ENCODE assay signal across 8 cellular contexts in genomic region chr5:40798012-40798855, GRCh38. TPM values are rescaled to one million over a fixed set of nuclear protein-coding genes. Genes with fewer than 3 reads are reported as not detected.
DNase-seq lines count a peak whose midpoint lies in the region; ATAC-seq lines count a peak whose summit lies in the region.

PRKAA1 (minus strand) TSS chr5:40798374; CDS start chr5:40798189, 185 bp downstream.

- peak; percentile 45 for DNase-seq in DMS53 treated with DMSO at 0.1 percent for 48 hours (lab: John Stamatoyannopoulos, UW; ENCODE audit: unreplicated experiment)
- peak; percentile 78 for DNase-seq in Jurkat, Clone E6-1 (ENCODE audit: low read depth, low spot score)
- DNase-seq in OCI-M2 (lab: John Stamatoyannopoulos, UW; ENCODE audit: unreplicated experiment): peak; percentile 18
- peak; percentile 85 for DNase-seq in activated T-cell treated with anti-CD3 and anti-CD28 coated beads for 4 hours
- no peak for DNase-seq in epithelial cell of prostate (ENCODE audit: low read depth, low spot score)
- peak; percentile 90 for DNase-seq in mucosa of gallbladder (ENCODE audit: low spot score)
- peak; percentile 67 to 80 for DNase-seq in stimulated activated CD8-positive, alpha-beta memory T cell treated with anti-CD3 and anti-CD28 coated beads, Interleukin-4, amount 100 ng/mL, for 4 hours (ENCODE audit: low read depth in 2 of 2, low spot score in 1 of 2)

- peak within 1 kb of the TSS; percentile 81 for H3K27ac ChIP-seq in epithelial cell of prostate

- ATAC-seq in GM21717 (IDR thresholded peaks at IDR 0.05; ENCODE audit: unreplicated experiment): peak; percentile 95

- H3K4me3 ChIP-seq in Jurkat, Clone E6-1 (ENCODE audit: low read length): peak within 1 kb of the TSS; percentile 84

RNA-seq across cellular contexts. Expression of gene PRKAA1, which starts in this region (rescaled TPM):
- 35.5 TPM for polyA plus RNA-seq in Jurkat, Clone E6-1 (2012; ENCODE audit: insufficient read depth, insufficient read length)
- 91.5 TPM for total RNA-seq in mucosa of gallbladder
